Comparison of ENCODE assay signal across 16 cellular contexts in genomic region chr5:99005506-99005905, GRCh38.
DNase-seq lines count a peak whose midpoint lies in the region; ATAC-seq and TF ChIP-seq lines count a peak whose summit lies in the region.
"Had no signal": no experiment of that assay in that cellular context is flagged by ENCODE, and none has a peak within 500 bp of the region (broad histone marks: within the 10 kb centered on the region; RNA-seq: fewer than 3 reads in every experiment).

No MANE protein-coding gene starts in this region.

- H3K36me3 ChIP-seq in neural cell (ENCODE audit: insufficient read depth, low read length), result no peaks in the 10 kb centered on the region
- H3K36me3 ChIP-seq: HAP-1, left lung had no signal

- TF ChIP-seq EP300 in neural cell (conservative IDR thresholded peaks at IDR 0.05; ENCODE audit: poor library complexity, severe bottlenecking), result peak; percentile 30

- TF ChIP-seq RAD21 in neural cell (conservative IDR thresholded peaks at IDR 0.05), result no peak

- no peaks in the 10 kb centered on the region for H3K9me2 ChIP-seq in neural cell (ENCODE audit: insufficient read depth, low read length)

- no peak overlapping the region for H3K27ac ChIP-seq in neural cell (ENCODE audit: low read length)
- H3K27ac ChIP-seq: left lung, testis had no signal

- no peaks in the 10 kb centered on the region for H3K27me3 ChIP-seq in neural cell (ENCODE audit: insufficient read depth, low read depth, low read length)
- H3K27me3 ChIP-seq: left lung, testis had no signal

- H3K4me3 ChIP-seq in neural cell (ENCODE audit: low read length), result no peak overlapping the region
- H3K4me3 ChIP-seq: HAP-1, left lung, testis had no signal

- H4K20me1 ChIP-seq in neural cell (ENCODE audit: insufficient read depth), result no peaks in the 10 kb centered on the region

- no peak overlapping the region for H3K4me2 ChIP-seq in neural cell (ENCODE audit: low read length)

- H3K79me2 ChIP-seq in neural cell (replicated peaks; ENCODE audit: insufficient read depth, low read length), result no peaks in the 10 kb centered on the region

- H3K9me3 ChIP-seq in neural cell (ENCODE audit: low read length), result peaks cover 6% of the 10 kb centered on the region
- H3K9me3 ChIP-seq: HAP-1, left lung, testis had no signal

- H3K9ac ChIP-seq in neural cell (ENCODE audit: low read length), result no peak overlapping the region

- ATAC-seq in GM19397 (IDR thresholded peaks at IDR 0.05; ENCODE audit: unreplicated experiment) (peak; percentile 34), HG02763 (IDR thresholded peaks at IDR 0.05; ENCODE audit: unreplicated experiment) (peak; percentile 17)
- ATAC-seq: left lung had no signal

- DNase-seq in RPMI7951 (ENCODE audit: low read depth) (peak; percentile 1), NCI-H2029 treated with DMSO at 0.1 percent for 48 hours (lab: John Stamatoyannopoulos, UW) (no peak), EL (no peak), HuH-7.5 (ENCODE audit: low spot score) (no peak)
- DNase-seq: activated CD8-positive, alpha-beta T cell treated with anti-CD3 and anti-CD28 coated beads, Interleukin-2, amount 10 ng/mL, durations not matched to agents 7 days and 5 days; activated gamma-delta T cell; hippocampal formation; left lung; NCI-H2171 treated with DMSO at 0.1 percent for 48 hours; nephron progenitor cell; small intestine; testis had no signal

- TF ChIP-seq CTCF in neural cell (IDR thresholded peaks at IDR 0.05; ENCODE audit: poor library complexity, severe bottlenecking), result no peak

- no peaks in the 10 kb centered on the region for H3F3A ChIP-seq in neural cell (ENCODE audit: insufficient read depth, low read length, poor library complexity, severe bottlenecking)

- no peak overlapping the region for H2AFZ ChIP-seq in neural cell (ENCODE audit: low read depth, low read length)

TF ChIP-seq in neural cell, 6 proteins besides CTCF, POLR2A, EP300 and RAD21:
- TF ChIP-seq MXI1 (conservative IDR thresholded peaks at IDR 0.05; ENCODE audit: poor library complexity, severe bottlenecking), result no peak
- TF ChIP-seq EZH2 (IDR thresholded peaks at IDR 0.05; ENCODE audit: borderline replicate concordance, insufficient read depth, low read length, poor library complexity, severe bottlenecking), result no peak
- TF ChIP-seq SMC3 (conservative IDR thresholded peaks at IDR 0.05; ENCODE audit: poor library complexity), result no peak
- no peak for TF ChIP-seq TAF1 (IDR thresholded peaks at IDR 0.05; ENCODE audit: low read depth)
- no peak for TF ChIP-seq REST (IDR thresholded peaks at IDR 0.05; ENCODE audit: borderline replicate concordance)
- TF ChIP-seq POLR2AphosphoS5 (IDR thresholded peaks at IDR 0.05), result no peak
